Comparison of ENCODE assay signal across 21 cellular contexts in the genomic region with DNA sequence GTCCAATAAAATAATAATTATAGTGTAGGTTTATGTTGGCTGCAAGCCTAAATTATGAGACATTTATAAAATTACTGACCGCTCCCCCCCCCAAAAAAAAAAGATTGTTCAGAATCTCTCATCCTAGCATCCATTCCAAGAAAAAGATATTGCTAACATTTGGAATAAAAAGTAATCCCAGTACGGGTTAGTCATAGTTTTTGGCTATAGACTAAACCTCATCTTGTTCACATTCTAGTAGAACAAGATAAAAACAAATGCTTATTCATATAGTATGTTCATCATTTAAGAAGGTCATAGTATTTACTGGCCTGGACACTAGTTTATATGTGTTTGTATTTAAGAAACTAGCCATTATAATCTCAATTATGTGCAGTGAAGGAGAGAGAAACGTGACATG. TPM values are rescaled to one million over a fixed set of nuclear protein-coding genes. Genes with fewer than 3 reads are reported as not detected.
DNase-seq lines count a peak whose midpoint lies in the region; ATAC-seq and TF ChIP-seq lines count a peak whose summit lies in the region.
"Had no signal": no experiment of that assay in that cellular context is flagged by ENCODE, and none has a peak within 500 bp of the region (broad histone marks: within the 10 kb centered on the region; RNA-seq: fewer than 3 reads in every experiment).

No MANE protein-coding gene starts in this region.

- H3K9me3 ChIP-seq in adipocyte (ENCODE audit: control insufficient read depth, low read length) (no peaks in the 10 kb centered on the region), thyroid gland (no peaks in the 10 kb centered on the region)
- H3K9me3 ChIP-seq: gastroesophageal sphincter, SJCRH30, thoracic aorta had no signal

- ATAC-seq in stimulated activated naive CD8-positive, alpha-beta T cell treated with anti-CD3 and anti-CD28 coated beads, Interleukin-15, Interleukin-2, amounts not matched to agents 100 U/mL and 50 U/mL, for 24 hours = no peak
- no peak for ATAC-seq in foreskin keratinocyte
- ATAC-seq: gastroesophageal sphincter, K562, WTC11 had no signal

- DNase-seq in stimulated activated naive CD8-positive, alpha-beta T cell treated with anti-CD3 and anti-CD28 coated beads, Interleukin-15, Interleukin-2, amounts not matched to agents 100 U/mL and 50 U/mL, for 24 hours = no peak
- DNase-seq in adipocyte (ENCODE audit: low read depth) (peak; percentile 42), foreskin keratinocyte (no peak), C1 segment of cervical spinal cord (lab: John Stamatoyannopoulos, UW) (no peak), KBM-7 (no peak), amygdala (lab: John Stamatoyannopoulos, UW) (no peak), thyroid gland (no peak)
- DNase-seq: activated CD8-positive, alpha-beta T cell treated with anti-CD3 and anti-CD28 coated beads for 36 hours; GF-D8; kidney glomerular epithelial cell; NCI-H1694 treated with DMSO at 0.1 percent for 48 hours; NCI-H748 treated with DMSO at 0.1 percent for 48 hours; SJCRH30 had no signal

- H3K4me3 ChIP-seq in adipocyte (ENCODE audit: low read length) (peak overlapping the region; percentile 41), thyroid gland (replicated peaks in 1 of 3) (no peak overlapping the region)
- H3K4me3 ChIP-seq: gastroesophageal sphincter, K562, SJCRH30, thoracic aorta had no signal

- TF ChIP-seq POLR2A in thyroid gland (IDR thresholded peaks at IDR 0.05) = no peak

- no peaks in the 10 kb centered on the region for H3K36me3 ChIP-seq in adipocyte (ENCODE audit: control insufficient read depth, insufficient read depth, low read length, severe bottlenecking)
- no peaks in the 10 kb centered on the region for H3K36me3 ChIP-seq in thyroid gland
- H3K36me3 ChIP-seq: gastroesophageal sphincter, SJCRH30, thoracic aorta had no signal

- H3K4me1 ChIP-seq in adipocyte (ENCODE audit: control insufficient read depth, insufficient read depth, low read length) (peaks cover 79% of the 10 kb centered on the region), foreskin keratinocyte (peaks cover 46% of the 10 kb centered on the region), thyroid gland (peaks cover 15 to 22% of the 10 kb centered on the region in 2 donors)

- in situ Hi-C loops in KBM-7 (cut with MboI; ENCODE audit: low pct_unique_long_range_greater_than_20kb, low sequenced_read_pairs) = no loop called here

- no peaks in the 10 kb centered on the region for H3K27me3 ChIP-seq in adipocyte (replicated peaks; ENCODE audit: control insufficient read depth, insufficient read depth, low read length)
- no peaks in the 10 kb centered on the region for H3K27me3 ChIP-seq in foreskin keratinocyte
- H3K27me3 ChIP-seq in thyroid gland = no peaks in the 10 kb centered on the region
- H3K27me3 ChIP-seq: gastroesophageal sphincter, SJCRH30 had no signal

- peaks cover 59% of the 10 kb centered on the region for H3K4me1 Mint-ChIP-seq in stimulated activated naive CD8-positive, alpha-beta T cell treated with anti-CD3 and anti-CD28 coated beads, Interleukin-15, Interleukin-2, amounts not matched to agents 100 ng/mL and 50 ng/mL, for 24 hours (ENCODE audit: low read depth)

- no peaks in the 10 kb centered on the region for H3K9me3 Mint-ChIP-seq in stimulated activated naive CD8-positive, alpha-beta T cell treated with anti-CD3 and anti-CD28 coated beads, Interleukin-15, Interleukin-2, amounts not matched to agents 100 ng/mL and 50 ng/mL, for 24 hours
- H3K9me3 Mint-ChIP-seq: activated naive CD4-positive, alpha-beta T cell treated with anti-CD3 and anti-CD28 coated beads, Interleukin-2, amount 50 U/mL, for 72 hours; dendritic cell treated with granulocyte-macrophage colony-stimulating factor and Interleukin-4, amounts not matched to agents 40 ng/mL and 50 ng/mL, for 4 days had no signal

- H3K27ac ChIP-seq in foreskin keratinocyte = peak overlapping the region; percentile 48
- H3K27ac ChIP-seq in thyroid gland = no peak overlapping the region
- H3K27ac ChIP-seq: gastroesophageal sphincter, SJCRH30, thoracic aorta had no signal

- H3K27me3 Mint-ChIP-seq in stimulated activated naive CD8-positive, alpha-beta T cell treated with anti-CD3 and anti-CD28 coated beads, Interleukin-15, Interleukin-2, amounts not matched to agents 100 ng/mL and 50 ng/mL, for 24 hours = no peaks in the 10 kb centered on the region
- H3K27me3 Mint-ChIP-seq: activated CD8-positive, alpha-beta T cell treated with anti-CD3 and anti-CD28 coated beads for 36 hours; dendritic cell treated with granulocyte-macrophage colony-stimulating factor and Interleukin-4, amounts not matched to agents 40 ng/mL and 50 ng/mL, for 4 days; memory B cell had no signal

- 83 to 86% methylated on average over 3 of the region's 3 CpGs for WGBS in thyroid gland, 2 donors

- H3K4me3 Mint-ChIP-seq in stimulated activated naive CD8-positive, alpha-beta T cell treated with anti-CD3 and anti-CD28 coated beads, Interleukin-15, Interleukin-2, amounts not matched to agents 100 ng/mL and 50 ng/mL, for 24 hours = no peak overlapping the region
- H3K4me3 Mint-ChIP-seq: activated CD8-positive, alpha-beta T cell treated with anti-CD3 and anti-CD28 coated beads for 36 hours; dendritic cell treated with granulocyte-macrophage colony-stimulating factor and Interleukin-4, amounts not matched to agents 40 ng/mL and 50 ng/mL, for 4 days; memory B cell; WTC11 had no signal

- peak overlapping the region; percentile 17 for H3K27ac Mint-ChIP-seq in stimulated activated naive CD8-positive, alpha-beta T cell treated with anti-CD3 and anti-CD28 coated beads, Interleukin-15, Interleukin-2, amounts not matched to agents 100 ng/mL and 50 ng/mL, for 24 hours
- H3K27ac Mint-ChIP-seq: dendritic cell treated with granulocyte-macrophage colony-stimulating factor and Interleukin-4, amounts not matched to agents 40 ng/mL and 50 ng/mL, for 4 days; memory B cell; WTC11 had no signal

- H3K9ac ChIP-seq in adipocyte (ENCODE audit: low read length) = no peak overlapping the region

- peaks cover 14% of the 10 kb centered on the region for H3K36me3 Mint-ChIP-seq in stimulated activated naive CD8-positive, alpha-beta T cell treated with anti-CD3 and anti-CD28 coated beads, Interleukin-15, Interleukin-2, amounts not matched to agents 100 ng/mL and 50 ng/mL, for 24 hours (ENCODE audit: low read depth)
- H3K36me3 Mint-ChIP-seq: WTC11 had no signal

- intact Hi-C loops in thyroid gland (cut with DNase I) = no loop called here

- TF ChIP-seq CTCF in foreskin keratinocyte (conservative IDR thresholded peaks at IDR 0.05) = no peak
- no peak for TF ChIP-seq CTCF in thyroid gland (IDR thresholded peaks at IDR 0.05)

RNA-seq across cellular contexts. Expression of gene ADK, which starts 44.0 kb away (rescaled TPM):
- 96.5 and 111 TPM in 2 replicates for total RNA-seq in foreskin keratinocyte
- polyA plus RNA-seq in foreskin keratinocyte = 109 and 114 TPM in 2 replicates
- total RNA-seq in thyroid gland = 10 to 100 TPM; 62.1 to 84.7 (median 74.4) TPM

RNA-seq across cellular contexts. Expression of gene AP3M1, which starts 44.4 kb away (rescaled TPM):
- total RNA-seq in foreskin keratinocyte (31.8 and 33.6 TPM in 2 replicates), thyroid gland (10 to 100 TPM; 28.9 to 35.2 (median 32.4) TPM)
- polyA plus RNA-seq in foreskin keratinocyte = 11.4 and 13.5 TPM in 2 replicates
